Comparison of ENCODE assay signal across 25 cellular contexts in genomic region chr11:25037431-25037830, GRCh38.
"Had no signal": no experiment of that assay in that cellular context is flagged by ENCODE, and none has a peak within 500 bp of the region (broad histone marks: within the 10 kb centered on the region; RNA-seq: fewer than 3 reads in every experiment).

No MANE protein-coding gene starts in this region.

- H3K79me2 ChIP-seq: hepatocyte had no signal

- H3K4me3 ChIP-seq: colonic mucosa, coronary artery, dorsolateral prefrontal cortex, esophagus muscularis mucosa, esophagus squamous epithelium, gastrocnemius medialis, gastroesophageal sphincter, heart left ventricle, heart right ventricle, hepatocyte had no signal

- H2AFZ ChIP-seq: hepatocyte had no signal

- H3K27ac ChIP-seq: colonic mucosa, coronary artery, dorsolateral prefrontal cortex, epithelial cell of prostate, esophagus muscularis mucosa, esophagus squamous epithelium, foreskin keratinocyte, gastrocnemius medialis, gastroesophageal sphincter, heart left ventricle, heart right ventricle, hepatocyte had no signal

- ATAC-seq: effector memory CD8-positive, alpha-beta T cell; esophagus mucosa; foreskin keratinocyte; gastrocnemius medialis; gastroesophageal sphincter; heart left ventricle; heart right ventricle had no signal

- H3K9me3 ChIP-seq: colonic mucosa, esophagus muscularis mucosa, esophagus squamous epithelium, gastrocnemius medialis, gastroesophageal sphincter, heart right ventricle had no signal

- H3K4me1 ChIP-seq: colonic mucosa, esophagus muscularis mucosa, esophagus squamous epithelium, foreskin keratinocyte, gastrocnemius medialis, gastroesophageal sphincter, heart left ventricle, heart right ventricle had no signal

- H3K27me3 ChIP-seq: colonic mucosa, dorsolateral prefrontal cortex, esophagus muscularis mucosa, esophagus squamous epithelium, foreskin keratinocyte, gastrocnemius medialis, gastroesophageal sphincter, heart left ventricle, heart right ventricle, hepatocyte had no signal

- H3K4me2 ChIP-seq: hepatocyte had no signal

- DNase-seq: colonic mucosa; cortex of kidney; dermis blood vessel endothelial cell; dorsolateral prefrontal cortex; effector CD4-positive, alpha-beta T cell; effector CD8-positive, alpha-beta T cell; effector memory CD4-positive, alpha-beta T cell; effector memory CD8-positive, alpha-beta T cell; endodermal cell; erythroblast; esophagus squamous epithelium; foreskin fibroblast; foreskin keratinocyte; foreskin melanocyte; gastrocnemius medialis; glutamatergic neuron; head of caudate nucleus; heart left ventricle; heart right ventricle had no signal

- H3K36me3 ChIP-seq: colonic mucosa, esophagus muscularis mucosa, esophagus squamous epithelium, gastrocnemius medialis, gastroesophageal sphincter, heart left ventricle, heart right ventricle had no signal
